Comparison of ENCODE assay signal across 11 cellular contexts in genomic region chr9:130034570-130034969, GRCh38. TPM values are rescaled to one million over a fixed set of nuclear protein-coding genes. Genes with fewer than 3 reads are reported as not detected.
DNase-seq lines count a peak whose midpoint lies in the region; ATAC-seq and TF ChIP-seq lines count a peak whose summit lies in the region.
"Had no signal": no experiment of that assay in that cellular context is flagged by ENCODE, and none has a peak within 500 bp of the region (broad histone marks: within the 10 kb centered on the region; RNA-seq: fewer than 3 reads in every experiment).

No MANE protein-coding gene starts in this region.

- CTCF ChIA-PET in activated CD8-positive, alpha-beta T cell treated with anti-CD3 and anti-CD28 coated beads for 36 hours (lab: Charles Lee): interaction anchor here (0.6 to 1.7 kb wide), 10 partner anchors 16 to 150 kb away, joined by 3 to 6 read pairs (median 4); no protein-coding TSS in a partner anchor
- CTCF ChIA-PET in GM10248 (lab: Yijun Ruan, JAX): interaction anchor here (0.9 to 1.7 kb wide), 5 partner anchors 11 to 150 kb away, joined by 3 to 5 read pairs (median 4); no protein-coding TSS in a partner anchor

- peak; percentile 53 for ATAC-seq in activated CD8-positive, alpha-beta T cell treated with anti-CD3 and anti-CD28 coated beads for 36 hours
- ATAC-seq: GM23338, K562 had no signal

- peak; percentile 53 for DNase-seq in stimulated activated CD4-positive, alpha-beta T cell treated with anti-CD3 and anti-CD28 coated beads, Interleukin-4, amount 100 ng/mL, for 24 hours
- DNase-seq in stimulated activated CD4-positive, alpha-beta T cell treated with anti-CD3 and anti-CD28 coated beads, Interleukin-12 subunit alpha, Interleukin-12 subunit beta, amount 100 ng/mL, for 4 hours: no peak
- peak; percentile 61 for DNase-seq in activated CD8-positive, alpha-beta T cell treated with anti-CD3 and anti-CD28 coated beads for 36 hours
- DNase-seq in foreskin fibroblast (peak; percentile 67 to 85), DMS153 treated with DMSO at 0.1 percent for 48 hours (lab: John Stamatoyannopoulos, UW; ENCODE audit: unreplicated experiment) (no peak), ecto neural progenitor cell (ENCODE audit: low spot score) (no peak), GM10248 (ENCODE audit: extremely low spot score) (no peak), SIG-M5 (lab: John Stamatoyannopoulos, UW) (no peak)
- DNase-seq: kidney had no signal

- TF ChIP-seq CTCF in activated CD8-positive, alpha-beta T cell treated with anti-CD3 and anti-CD28 coated beads for 36 hours (IDR thresholded peaks at IDR 0.05): no peak
- TF ChIP-seq CTCF in foreskin fibroblast (IDR thresholded peaks at IDR 0.05; ENCODE audit: low read depth, low read length) (no peak), GM10248 (IDR thresholded peaks at IDR 0.05; ENCODE audit: control extremely low read depth, extremely low read depth, low read depth, missing control alignments) (no peak)

- peaks cover 74% of the 10 kb centered on the region for H3K4me1 Mint-ChIP-seq in activated CD8-positive, alpha-beta T cell treated with anti-CD3 and anti-CD28 coated beads for 36 hours (ENCODE audit: low read depth)

- no peaks in the 10 kb centered on the region for H3K9me3 Mint-ChIP-seq in activated CD8-positive, alpha-beta T cell treated with anti-CD3 and anti-CD28 coated beads for 36 hours
- H3K9me3 Mint-ChIP-seq: GM23338 had no signal

- H3K4me3 ChIP-seq in foreskin fibroblast (ENCODE audit: low read depth in 1 of 2, low read length in 2 of 2): no peak overlapping the region
- H3K4me3 ChIP-seq: GM23338, K562 had no signal

- H3K27me3 Mint-ChIP-seq in activated CD8-positive, alpha-beta T cell treated with anti-CD3 and anti-CD28 coated beads for 36 hours: no peaks in the 10 kb centered on the region

- H3K36me3 Mint-ChIP-seq in activated CD8-positive, alpha-beta T cell treated with anti-CD3 and anti-CD28 coated beads for 36 hours (ENCODE audit: low read depth): peaks cover 65% of the 10 kb centered on the region

- POLR2A ChIA-PET in activated CD8-positive, alpha-beta T cell treated with anti-CD3 and anti-CD28 coated beads for 36 hours (lab: Charles Lee): interaction anchor here (0.8 to 3.9 kb wide), 19 partner anchors 8 to 176 kb away, joined by 3 to 24 read pairs (median 6); no protein-coding TSS in a partner anchor
- POLR2A ChIA-PET in GM10248 (lab: Yijun Ruan, JAX): interaction anchor here (0.6 to 1.5 kb wide), 4 partner anchors 17 to 42 kb away, joined by 3 to 10 read pairs (median 5); no protein-coding TSS in a partner anchor

- H3K4me3 Mint-ChIP-seq in activated CD8-positive, alpha-beta T cell treated with anti-CD3 and anti-CD28 coated beads for 36 hours: peak overlapping the region; percentile 97
- H3K4me3 Mint-ChIP-seq: GM23338 had no signal

- intact Hi-C loops in activated CD8-positive, alpha-beta T cell treated with anti-CD3 and anti-CD28 coated beads for 36 hours (cut with micrococcal nuclease): no loop called here

- H3K27ac Mint-ChIP-seq in activated CD8-positive, alpha-beta T cell treated with anti-CD3 and anti-CD28 coated beads for 36 hours: peak overlapping the region; percentile 100
- H3K27ac Mint-ChIP-seq: GM23338 had no signal

RNA-seq across cellular contexts. Expression of gene FNBP1, which starts 8.4 kb away (rescaled TPM):
- total RNA-seq in activated CD8-positive, alpha-beta T cell treated with anti-CD3 and anti-CD28 coated beads for 36 hours: 100 to 1,000 TPM; 266 to 268 TPM

RNA-seq across cellular contexts. Expression of gene GPR107, which starts 19.1 kb away (rescaled TPM):
- total RNA-seq in activated CD8-positive, alpha-beta T cell treated with anti-CD3 and anti-CD28 coated beads for 36 hours: 10 to 100 TPM; 18.2 to 19.0 TPM

Comparison
In these comparisons a context has a peak if more than half of its experiments do, and no peak if none do; other contexts are left out.
1. DNase-seq: peak in stimulated activated CD4-positive, alpha-beta T cell treated with anti-CD3 and anti-CD28 coated beads, Interleukin-4, amount 100 ng/mL, for 24 hours (single experiment), activated CD8-positive, alpha-beta T cell treated with anti-CD3 and anti-CD28 coated beads for 36 hours (single experiment) and foreskin fibroblast (2 of 2); none in stimulated activated CD4-positive, alpha-beta T cell treated with anti-CD3 and anti-CD28 coated beads, Interleukin-12 subunit alpha, Interleukin-12 subunit beta, amount 100 ng/mL, for 4 hours (single experiment), DMS153 treated with DMSO at 0.1 percent for 48 hours (single experiment), ecto neural progenitor cell (single experiment), GM10248 (single experiment) and SIG-M5 (single experiment).